ENCODE assay signal across 18 cellular contexts in the genomic region with DNA sequence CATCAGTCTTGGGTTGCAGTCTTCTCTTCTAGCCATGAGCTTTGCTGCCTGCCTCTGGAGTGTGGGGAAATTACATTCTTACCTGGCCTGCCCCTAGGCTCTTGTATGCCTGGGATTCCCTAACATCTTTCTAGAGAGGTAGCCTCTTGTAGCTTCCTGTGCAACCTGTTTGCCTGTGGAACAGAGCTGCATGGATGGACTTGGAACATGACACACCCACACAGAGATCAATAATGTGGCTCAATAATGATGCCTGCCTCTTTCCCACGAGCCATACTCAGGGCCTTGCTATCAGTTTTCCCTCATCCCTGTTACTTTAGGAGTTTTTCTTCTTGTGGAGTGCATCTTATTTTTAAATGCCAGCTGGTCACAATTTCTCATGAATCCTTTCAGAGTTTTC. TPM values are rescaled to one million over a fixed set of nuclear protein-coding genes. Genes with fewer than 3 reads are reported as not detected.
DNase-seq lines count a peak whose midpoint lies in the region; ATAC-seq, FAIRE-seq and TF ChIP-seq lines count a peak whose summit lies in the region.
"Had no signal": no experiment of that assay in that cellular context is flagged by ENCODE, and none has a peak within 500 bp of the region (broad histone marks: within the 10 kb centered on the region; RNA-seq: fewer than 3 reads in every experiment).

No MANE protein-coding gene starts in this region.

- WGBS in liver = 38% methylated on average over 1 of the region's 1 CpG
- WGBS in small intestine, 3 donors = 0 to 59% (median 15%) methylated on average over 1 of the region's 1 CpG
- WGBS in pancreas, 2 donors = 26 to 33% methylated on average over 1 of the region's 1 CpG

- intact Hi-C loops in Calu3 (cut with micrococcal nuclease; ENCODE audit: unreplicated experiment) = no loop called here
- intact Hi-C loops in pancreas (cut with DNase I) = no loop called here

- peak; percentile 51 for DNase-seq in Calu3
- DNase-seq in epithelial cell of esophagus (ENCODE audit: low read depth) = peak; percentile 14
- peak; percentile 64 for DNase-seq in small intestine
- no peak for DNase-seq in ureter (ENCODE audit: low spot score)
- no peak for DNase-seq in pancreas
- DNase-seq in NCI-H128 (lab: John Stamatoyannopoulos, UW; ENCODE audit: unreplicated experiment) = no peak
- DNase-seq: C1 segment of cervical spinal cord; CD4-positive, alpha-beta T cell; DND-41; GDM1 had no signal

- H3K27me3 Mint-ChIP-seq in Calu3 (ENCODE audit: unreplicated experiment) = no peaks in the 10 kb centered on the region
- H3K27me3 Mint-ChIP-seq: B cell; CD4-positive, alpha-beta T cell had no signal

- FAIRE-seq in small intestine (lab: Jason Lieb, UNC) = no peak
- no peak for FAIRE-seq in pancreas (lab: Jason Lieb, UNC)
- FAIRE-seq: A204.1, GM12892, GM19239, H1 had no signal

- no peaks in the 10 kb centered on the region for H3K9me3 Mint-ChIP-seq in Calu3 (ENCODE audit: low read depth, unreplicated experiment)
- H3K9me3 Mint-ChIP-seq: CD4-positive, alpha-beta T cell had no signal

- no peaks in the 10 kb centered on the region for H3K36me3 Mint-ChIP-seq in Calu3 (ENCODE audit: insufficient read depth, unreplicated experiment)

- no peak for ATAC-seq in pancreas

- no peaks in the 10 kb centered on the region for H3K36me3 ChIP-seq in liver (ENCODE audit: control insufficient read depth in 4 of 4, insufficient read depth in 3 of 4, low read depth in 1 of 4, low read length in 3 of 4)
- no peaks in the 10 kb centered on the region for H3K36me3 ChIP-seq in small intestine (ENCODE audit: control insufficient read depth in 2 of 2, insufficient read depth in 2 of 2, low read length in 2 of 2)
- no peaks in the 10 kb centered on the region for H3K36me3 ChIP-seq in pancreas
- H3K36me3 ChIP-seq: HAP-1 had no signal

- CTCF ChIA-PET in Calu3 (lab: Charles Lee) = interaction anchor here (0.6 to 1.5 kb wide), 12 partner anchors 11 to 462 kb away, joined by 3 to 8 read pairs (median 4); a partner anchor contains a TSS

- H3K4me3 ChIP-seq in epithelial cell of esophagus (ENCODE audit: low read length) = no peak overlapping the region
- H3K4me3 ChIP-seq in liver (ENCODE audit: low read depth in 1 of 3, low read length in 3 of 3) = no peak overlapping the region
- no peak overlapping the region for H3K4me3 ChIP-seq in small intestine (ENCODE audit: low read depth in 1 of 2, low read length in 2 of 2)
- no peak overlapping the region for H3K4me3 ChIP-seq in pancreas
- H3K4me3 ChIP-seq: HAP-1 had no signal

- no peak overlapping the region for H3K27ac Mint-ChIP-seq in Calu3 (ENCODE audit: unreplicated experiment)
- H3K27ac Mint-ChIP-seq: B cell; CD4-positive, alpha-beta T cell had no signal

- no peak overlapping the region for H3K9ac ChIP-seq in liver (ENCODE audit: low read depth in 1 of 2, low read length in 2 of 2)

- TF ChIP-seq RAD21 in liver (IDR thresholded peaks at IDR 0.05) = no peak

- H3K4me1 ChIP-seq in liver (ENCODE audit: control insufficient read depth in 4 of 4, insufficient read depth in 4 of 4, low read length in 3 of 4) (peaks cover 0 to 1% (median 0%) of the 10 kb centered on the region in 4 donors), small intestine (ENCODE audit: control insufficient read depth in 2 of 2, insufficient read depth in 1 of 2, low read depth in 1 of 2, low read length in 1 of 2) (no peaks in the 10 kb centered on the region), pancreas (no peaks in the 10 kb centered on the region)
- H3K4me1 ChIP-seq: HAP-1 had no signal

- no peaks in the 10 kb centered on the region for H3K27me3 ChIP-seq in liver (ENCODE audit: control insufficient read depth in 4 of 4, insufficient read depth in 4 of 4, low read length in 3 of 4)
- H3K27me3 ChIP-seq in small intestine (ENCODE audit: control insufficient read depth in 2 of 2, insufficient read depth in 2 of 2, low read length in 2 of 2) = no peaks in the 10 kb centered on the region
- no peaks in the 10 kb centered on the region for H3K27me3 ChIP-seq in pancreas

- H3K4me3 Mint-ChIP-seq in Calu3 (ENCODE audit: low read depth, unreplicated experiment) = no peak overlapping the region
- H3K4me3 Mint-ChIP-seq: B cell; CD4-positive, alpha-beta T cell had no signal

- H3K27ac ChIP-seq in liver (ENCODE audit: low read depth in 1 of 2, low read length in 2 of 2) (no peak overlapping the region), small intestine (ENCODE audit: low read depth in 1 of 2, low read length in 1 of 2) (no peak overlapping the region), pancreas (no peak overlapping the region)
- H3K27ac ChIP-seq: HL-60 had no signal

- H3K9me3 ChIP-seq in liver (ENCODE audit: control insufficient read depth in 4 of 4, low read length in 3 of 4) (no peaks in the 10 kb centered on the region), small intestine (ENCODE audit: control insufficient read depth, low read depth) (no peaks in the 10 kb centered on the region), pancreas (no peaks in the 10 kb centered on the region)
- H3K9me3 ChIP-seq: HAP-1 had no signal

- no TSS peak for BruUV-seq in Calu3 (replicated peaks; lab: Mats Ljungman, UMichigan)

- no peak for TF ChIP-seq CTCF in Calu3 (IDR thresholded peaks at IDR 0.05; ENCODE audit: unreplicated experiment)
- TF ChIP-seq CTCF in epithelial cell of esophagus (IDR thresholded peaks at IDR 0.05; ENCODE audit: insufficient read depth, low read depth, low read length, missing control alignments) = no peak
- TF ChIP-seq CTCF in liver (IDR thresholded peaks at IDR 0.05; ENCODE audit: low read depth, low read length, missing input control) = no peak
- no peak for TF ChIP-seq CTCF in pancreas (IDR thresholded peaks at IDR 0.05)

- H3K4me1 Mint-ChIP-seq in Calu3 (ENCODE audit: low read depth, unreplicated experiment) = peaks cover 18% of the 10 kb centered on the region

TF ChIP-seq in liver, 16 proteins besides CTCF, POLR2A, EP300 and RAD21:
- TF ChIP-seq YY1 (IDR thresholded peaks at IDR 0.05) (no peak), HNF4A (conservative IDR thresholded peaks at IDR 0.05) (peak; percentile 51 to 52), EGR1 (IDR thresholded peaks at IDR 0.05; ENCODE audit: low read depth in 2 of 2) (peak; percentile 94)

RNA-seq across cellular contexts. Expression of a gene that starts 11.4 kb away (rescaled TPM):
- 38.9 and 45.9 TPM in 2 replicates for total RNA-seq in Calu3 (2022)
- 1 to 10 TPM; 2.0 to 2.9 TPM for total RNA-seq in liver
- polyA plus RNA-seq in liver = 1 to 10 TPM; 4.9 to 5.1 TPM
- 10 to 100 TPM in 1 of 3 donors, 1 to 10 TPM in 2; 2.2 to 15.0 (median 5.7) TPM for polyA plus RNA-seq in small intestine
- total RNA-seq in ureter = 15.9 TPM
- total RNA-seq in pancreas = 1 to 10 TPM; 5.0 to 6.4 (median 5.9) TPM
- polyA plus RNA-seq in pancreas = 10 to 100 TPM in 1 of 2 donors, 1 to 10 TPM in 1; 9.1 to 10.9 TPM

Comparison
In these comparisons a context has a peak if more than half of its experiments do, and no peak if none do; other contexts are left out.
1. DNase-seq: peak in Calu3 (single experiment), epithelial cell of esophagus (single experiment) and small intestine (single experiment); none in ureter (single experiment), pancreas (0 of 6) and NCI-H128 (single experiment).